Comparison of ENCODE assay signal across 22 cellular contexts in the genomic region with DNA sequence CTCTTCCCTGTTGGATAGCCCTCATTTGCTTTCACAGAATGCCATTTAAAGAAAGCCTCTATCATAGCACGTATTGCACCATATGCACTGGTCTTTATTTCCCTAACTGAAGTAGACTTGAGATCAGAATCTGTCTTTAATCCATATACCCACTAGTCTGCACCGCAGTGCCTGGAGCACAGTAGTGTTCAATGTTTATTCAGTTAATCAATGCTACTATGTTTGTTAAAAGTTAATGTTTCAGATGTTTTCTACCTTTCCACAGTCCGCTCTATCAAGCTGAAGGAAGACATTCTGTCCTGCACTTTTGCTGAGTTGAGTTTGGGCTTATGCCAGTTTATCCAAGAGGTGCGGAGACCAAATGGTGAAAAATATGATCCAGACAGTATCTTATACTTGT.
"Had no signal": no experiment of that assay in that cellular context is flagged by ENCODE, and none has a peak within 500 bp of the region (broad histone marks: within the 10 kb centered on the region; RNA-seq: fewer than 3 reads in every experiment).

No MANE protein-coding gene starts in this region.

- ATAC-seq: PC-3, Right ventricle myocardium inferior, SK-N-SH treated with all-trans-retinoic acid at 6 μM for 48 hours had no signal

- H3K9me3 ChIP-seq: Peyer's patch had no signal

- H3K27me3 ChIP-seq: Peyer's patch, SJCRH30 had no signal

- DNase-seq: IMR-90, Karpas-422, KG1, MM.1S, NCI-H1092 treated with DMSO at 0.1 percent for 48 hours, NCI-H1436, NCI-H187, NCI-H2029, NCI-H2081 treated with DMSO at 0.1 percent for 48 hours, NCI-H2171, NCI-H226, NCI-H446, NCI-H510A, NCI-H524 treated with DMSO at 0.1 percent for 48 hours, NCI-H69, NCI-H774, PC-3, Peyer's patch, SHP77 treated with DMSO at 0.1 percent for 48 hours, SJCRH30 had no signal

- H3K4me1 ChIP-seq: Peyer's patch, SJCRH30 had no signal

- H3K4me3 ChIP-seq: Peyer's patch, SJCRH30 had no signal

- H3K27ac ChIP-seq: Peyer's patch, SJCRH30 had no signal
